27 cellular contexts compared by ENCODE assay signal in genomic region chr16:28883221-28883996, GRCh38. TPM values are rescaled to one million over a fixed set of nuclear protein-coding genes. Genes with fewer than 3 reads are reported as not detected.
DNase-seq lines count a peak whose midpoint lies in the region; ATAC-seq and TF ChIP-seq lines count a peak whose summit lies in the region.
"Had no signal": no experiment of that assay in that cellular context is flagged by ENCODE, and none has a peak within 500 bp of the region (broad histone marks: within the 10 kb centered on the region; RNA-seq: fewer than 3 reads in every experiment).

No MANE protein-coding gene starts in this region.

- TF ChIP-seq CTCF in gastrocnemius medialis (IDR thresholded peaks at IDR 0.05 in 4 of 5, conservative IDR thresholded peaks at IDR 0.05 in 1 of 5) (no peak), GM10248 (IDR thresholded peaks at IDR 0.05; ENCODE audit: control extremely low read depth, extremely low read depth, low read depth, missing control alignments) (no peak)

- TF ChIP-seq POLR2A in gastrocnemius medialis (IDR thresholded peaks at IDR 0.05), result no peak

- H3K9me3 ChIP-seq in ES-I3 (ENCODE audit: control insufficient read depth, insufficient read depth, low read length) (no peaks in the 10 kb centered on the region), gastrocnemius medialis (no peaks in the 10 kb centered on the region)
- H3K9me3 ChIP-seq: BLaER1, esophagus squamous epithelium had no signal

- peak; percentile 77 for DNase-seq in NCI-H510A (lab: John Stamatoyannopoulos, UW)
- peak; percentile 35 for DNase-seq in left kidney (ENCODE audit: low read depth, low spot score)
- DNase-seq in gastrocnemius medialis, result peak in 1 of 2 donors; percentile 66
- DNase-seq in GM10248 (ENCODE audit: extremely low spot score), result no peak
- no peak for DNase-seq in NCI-H128 (lab: John Stamatoyannopoulos, UW; ENCODE audit: unreplicated experiment)
- DNase-seq: activated CD4-positive, alpha-beta T cell treated with anti-CD3 and anti-CD28 coated beads for 1 hour; activated effector memory CD4-positive, alpha-beta T cell treated with anti-CD3 and anti-CD28 coated beads, Interleukin-2, amount 50 U/mL, for 16 hours; COR-L47; esophagus squamous epithelium; immature natural killer cell; KBM-7; left colon; mesenchymal stem cell; NCI-H1105 treated with DMSO at 0.1 percent for 48 hours; NCI-H2081 treated with DMSO at 0.1 percent for 48 hours; nucleus accumbens; trophoblast cell had no signal

- in situ Hi-C loops in gastrocnemius medialis (cut with MboI; ENCODE audit: low sequenced_read_pairs in 4 of 4), result no loop called here

- POLR2A ChIA-PET in GM10248 (lab: Yijun Ruan, JAX), result no interaction called here

- intact Hi-C loops in gastrocnemius medialis (cut with DNase I; ENCODE audit: low total_unique reads), result no loop called here

- CTCF ChIA-PET in GM10248 (lab: Yijun Ruan, JAX), result no interaction called here

- H3K9ac ChIP-seq in ES-I3 (ENCODE audit: low read depth, low read length), result peak overlapping the region; percentile 33

- H3K36me3 ChIP-seq in ES-I3 (ENCODE audit: insufficient read depth, low read length) (no peaks in the 10 kb centered on the region), gastrocnemius medialis (peaks cover 0 to 12% of the 10 kb centered on the region in 2 donors)
- H3K36me3 ChIP-seq: BLaER1, esophagus squamous epithelium had no signal

- peak overlapping the region; percentile 83 to 92 (median 90) for H3K27ac ChIP-seq in gastrocnemius medialis
- H3K27ac ChIP-seq: BLaER1, esophagus squamous epithelium, RWPE1, SK-N-MC had no signal

- no peaks in the 10 kb centered on the region for H3K27me3 ChIP-seq in gastrocnemius medialis
- H3K27me3 ChIP-seq: BLaER1 had no signal

- H3K4me3 ChIP-seq in gastrocnemius medialis, result peak overlapping the region in 2 of 4 donors; percentile 24 to 29
- H3K4me3 ChIP-seq: BLaER1, esophagus squamous epithelium, SK-N-MC, smooth muscle cell had no signal

- peaks cover 9% of the 10 kb centered on the region; the same call in 1 of the 2 replicates for H3K4me1 ChIP-seq in ES-I3 (ENCODE audit: insufficient read depth, low read length)
- peaks cover 17 to 34% of the 10 kb centered on the region in 2 donors for H3K4me1 ChIP-seq in gastrocnemius medialis

- ATAC-seq in gastrocnemius medialis (peak; percentile 34 to 53), GM21526 (IDR thresholded peaks at IDR 0.05; ENCODE audit: low FRiP score, unreplicated experiment) (no peak)
- ATAC-seq: left colon had no signal

RNA-seq across cellular contexts. Expression of gene ATP2A1, which starts 5.1 kb away (rescaled TPM):
- 100 to 1,000 TPM; 380 to 909 (median 764) TPM for total RNA-seq in gastrocnemius medialis
- total RNA-seq: frontal cortex had no signal

RNA-seq across cellular contexts. Expression of gene SH2B1, which starts 19.8 kb away (rescaled TPM):
- total RNA-seq in gastrocnemius medialis, result 10 to 100 TPM; 13.9 to 28.5 (median 20.6) TPM

RNA-seq across cellular contexts. Expression of gene TUFM, which starts 37.3 kb away (rescaled TPM):
- total RNA-seq in gastrocnemius medialis, result 100 to 1,000 TPM; 140 to 196 (median 167) TPM

RNA-seq across cellular contexts. Expression of gene RABEP2, which starts 41.6 kb away (rescaled TPM):
- total RNA-seq in gastrocnemius medialis, result 10 to 100 TPM in 1 of 4 donors, 1 to 10 TPM in 3; 2.9 to 13.9 (median 6.4) TPM

RNA-seq across cellular contexts. Expression of gene CD19, which starts 48.4 kb away (rescaled TPM):
- not detected for total RNA-seq in gastrocnemius medialis
- total RNA-seq: astrocyte, dermis microvascular lymphatic vessel endothelial cell, MCF 10A, smooth muscle cell had no signal

Comparison
In these comparisons a context has a peak if more than half of its experiments do, and no peak if none do; other contexts are left out.
1. DNase-seq: peak in NCI-H510A (single experiment) and left kidney (single experiment); none in GM10248 (single experiment) and NCI-H128 (single experiment).